Comparison of ENCODE assay signal across 1 cellular context in the genomic region with DNA sequence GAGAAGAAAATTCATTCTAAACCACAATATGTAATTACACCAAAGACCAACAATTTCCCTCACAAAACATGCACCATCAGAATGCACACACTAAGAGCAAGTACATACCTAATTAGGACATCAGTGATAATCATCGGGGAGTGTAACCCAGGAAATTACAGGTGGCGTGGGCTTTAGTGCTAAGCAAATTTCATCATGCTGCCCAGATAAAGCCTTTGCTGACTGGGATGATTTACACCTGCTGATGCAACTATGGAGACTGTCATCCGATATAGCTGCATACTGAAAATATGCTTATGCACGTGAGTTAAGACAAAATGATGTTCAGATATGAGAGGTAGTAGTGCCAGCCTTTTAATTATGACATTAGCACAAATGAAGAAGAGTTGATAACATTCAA.
A peak's percentile ranks its signal among the peaks of the same experiment; 100 is the strongest.
TF ChIP-seq lines count a peak whose summit lies in the region.

No MANE protein-coding gene starts in this region.

TF ChIP-seq in K562, 482 proteins besides CTCF, POLR2A, EP300 and RAD21 (continued from another document and continues in another):
- TF ChIP-seq MAFG (tag; conservative IDR thresholded peaks at IDR 0.05) (0 out of 2 replicates have a peak, but pooled peaks have one; percentile 41), SMARCC2 (IDR thresholded peaks at IDR 0.05; ENCODE audit: low read depth) (no peak), ZNF175 (CRISPR knock-in tag; IDR thresholded peaks at IDR 0.05; ENCODE audit: low read depth) (peak; percentile 71), NFE2 (IDR thresholded peaks at IDR 0.05; ENCODE audit: low read depth) (0 out of 2 replicates have a peak, but pooled peaks have one; percentile 29), ATF3 (IDR thresholded peaks at IDR 0.05) (peak; percentile 97), ATF3 (CRISPR knock-in tag; conservative IDR thresholded peaks at IDR 0.05) (no peak), MXI1 (IDR thresholded peaks at IDR 0.05; ENCODE audit: low read depth, low read length) (no peak), NR1H2 (CRISPR knock-in tag; IDR thresholded peaks at IDR 0.05) (no peak), ZNF324 (CRISPR knock-in tag; IDR thresholded peaks at IDR 0.05) (no peak), ZNF121 (CRISPR knock-in tag; conservative IDR thresholded peaks at IDR 0.05) (no peak), ZNF592 (IDR thresholded peaks at IDR 0.05) (no peak), ZNF224 (CRISPR knock-in tag; IDR thresholded peaks at IDR 0.05) (no peak), NCOA1 (IDR thresholded peaks at IDR 0.05; ENCODE audit: low read depth) (no peak), ZSCAN29 (IDR thresholded peaks at IDR 0.05) (no peak), PTRF (tag; IDR thresholded peaks at IDR 0.05) (no peak), RCOR1 (IDR thresholded peaks at IDR 0.05; ENCODE audit: borderline replicate concordance in 1 of 2, low read depth in 2 of 2, low read length in 2 of 2) (peak in 1 of 2 experiments; percentile 79; a peak in 2 of 4 replicates), SIRT6 (IDR thresholded peaks at IDR 0.05; ENCODE audit: low read depth, low read length) (no peak), MEIS2 (IDR thresholded peaks at IDR 0.05; ENCODE audit: partially characterized antibody) (peak; percentile 97), CCAR2 (IDR thresholded peaks at IDR 0.05; ENCODE audit: low read depth, low read length) (no peak), ZNF696 (CRISPR knock-in tag; conservative IDR thresholded peaks at IDR 0.05) (no peak), NFXL1 (CRISPR knock-in tag; IDR thresholded peaks at IDR 0.05) (no peak), CHD2 (IDR thresholded peaks at IDR 0.05; ENCODE audit: low read depth, low read length) (no peak), NKRF (IDR thresholded peaks at IDR 0.05; ENCODE audit: borderline replicate concordance) (no peak), TRIM28 (IDR thresholded peaks at IDR 0.05) (no peak), RBFOX2 (IDR thresholded peaks at IDR 0.05; ENCODE audit: low read depth, low read length) (no peak), TEAD4 (IDR thresholded peaks at IDR 0.05; ENCODE audit: low read length) (peak; percentile 43; the same call in 1 of the 2 replicates), TEAD4 (CRISPR knock-in tag; IDR thresholded peaks at IDR 0.05; ENCODE audit: borderline replicate concordance) (no peak), EGR1 (conservative IDR thresholded peaks at IDR 0.05) (no peak)
- TF ChIP-seq, protein P1, sequence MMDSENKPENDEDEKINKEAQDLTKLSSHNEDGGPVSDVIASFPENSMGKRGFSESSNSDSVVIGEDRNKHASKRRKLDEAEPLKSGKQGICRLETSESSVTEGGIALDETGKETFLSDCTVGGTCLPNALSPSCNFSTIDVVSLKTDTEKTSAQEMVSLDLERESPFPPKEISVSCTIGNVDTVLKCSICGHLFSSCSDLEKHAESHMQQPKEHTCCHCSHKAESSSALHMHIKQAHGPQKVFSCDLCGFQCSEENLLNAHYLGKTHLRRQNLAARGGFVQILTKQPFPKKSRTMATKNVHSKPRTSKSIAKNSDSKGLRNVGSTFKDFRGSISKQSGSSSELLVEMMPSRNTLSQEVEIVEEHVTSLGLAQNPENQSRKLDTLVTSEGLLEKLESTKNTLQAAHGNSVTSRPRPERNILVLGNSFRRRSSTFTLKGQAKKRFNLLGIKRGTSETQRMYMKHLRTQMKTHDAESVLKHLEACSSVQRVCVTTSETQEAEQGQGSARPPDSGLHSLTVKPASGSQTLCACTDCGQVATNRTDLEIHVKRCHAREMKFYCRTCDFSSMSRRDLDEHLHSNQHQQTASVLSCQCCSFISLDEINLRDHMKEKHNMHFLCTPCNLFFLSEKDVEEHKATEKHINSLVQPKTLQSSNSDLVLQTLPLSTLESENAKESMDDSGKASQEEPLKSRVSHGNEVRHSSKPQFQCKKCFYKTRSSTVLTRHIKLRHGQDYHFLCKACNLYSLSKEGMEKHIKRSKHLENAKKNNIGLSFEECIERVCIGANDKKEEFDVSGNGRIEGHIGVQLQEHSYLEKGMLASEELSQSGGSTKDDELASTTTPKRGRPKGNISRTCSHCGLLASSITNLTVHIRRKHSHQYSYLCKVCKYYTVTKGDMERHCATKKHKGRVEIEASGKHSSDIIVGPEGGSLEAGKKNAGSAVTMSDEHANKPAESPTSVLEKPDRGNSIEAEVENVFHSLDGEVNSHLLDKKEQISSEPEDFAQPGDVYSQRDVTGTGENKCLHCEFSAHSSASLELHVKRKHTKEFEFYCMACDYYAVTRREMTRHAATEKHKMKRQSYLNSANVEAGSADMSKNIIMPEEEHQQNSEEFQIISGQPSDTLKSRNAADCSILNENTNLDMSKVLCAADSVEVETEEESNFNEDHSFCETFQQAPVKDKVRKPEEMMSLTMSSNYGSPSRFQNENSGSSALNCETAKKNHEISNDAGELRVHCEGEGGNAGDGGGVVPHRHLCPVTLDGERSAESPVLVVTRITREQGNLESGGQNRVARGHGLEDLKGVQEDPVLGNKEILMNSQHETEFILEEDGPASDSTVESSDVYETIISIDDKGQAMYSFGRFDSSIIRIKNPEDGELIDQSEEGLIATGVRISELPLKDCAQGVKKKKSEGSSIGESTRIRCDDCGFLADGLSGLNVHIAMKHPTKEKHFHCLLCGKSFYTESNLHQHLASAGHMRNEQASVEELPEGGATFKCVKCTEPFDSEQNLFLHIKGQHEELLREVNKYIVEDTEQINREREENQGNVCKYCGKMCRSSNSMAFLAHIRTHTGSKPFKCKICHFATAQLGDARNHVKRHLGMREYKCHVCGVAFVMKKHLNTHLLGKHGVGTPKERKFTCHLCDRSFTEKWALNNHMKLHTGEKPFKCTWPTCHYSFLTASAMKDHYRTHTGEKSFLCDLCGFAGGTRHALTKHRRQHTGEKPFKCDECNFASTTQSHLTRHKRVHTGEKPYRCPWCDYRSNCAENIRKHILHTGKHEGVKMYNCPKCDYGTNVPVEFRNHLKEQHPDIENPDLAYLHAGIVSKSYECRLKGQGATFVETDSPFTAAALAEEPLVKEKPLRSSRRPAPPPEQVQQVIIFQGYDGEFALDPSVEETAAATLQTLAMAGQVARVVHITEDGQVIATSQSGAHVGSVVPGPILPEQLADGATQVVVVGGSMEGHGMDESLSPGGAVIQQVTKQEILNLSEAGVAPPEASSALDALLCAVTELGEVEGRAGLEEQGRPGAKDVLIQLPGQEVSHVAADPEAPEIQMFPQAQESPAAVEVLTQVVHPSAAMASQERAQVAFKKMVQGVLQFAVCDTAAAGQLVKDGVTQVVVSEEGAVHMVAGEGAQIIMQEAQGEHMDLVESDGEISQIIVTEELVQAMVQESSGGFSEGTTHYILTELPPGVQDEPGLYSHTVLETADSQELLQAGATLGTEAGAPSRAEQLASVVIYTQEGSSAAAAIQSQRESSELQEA (IDR thresholded peaks at IDR 0.05; ENCODE audit: low read depth): no peak
- TF ChIP-seq, protein P2, sequence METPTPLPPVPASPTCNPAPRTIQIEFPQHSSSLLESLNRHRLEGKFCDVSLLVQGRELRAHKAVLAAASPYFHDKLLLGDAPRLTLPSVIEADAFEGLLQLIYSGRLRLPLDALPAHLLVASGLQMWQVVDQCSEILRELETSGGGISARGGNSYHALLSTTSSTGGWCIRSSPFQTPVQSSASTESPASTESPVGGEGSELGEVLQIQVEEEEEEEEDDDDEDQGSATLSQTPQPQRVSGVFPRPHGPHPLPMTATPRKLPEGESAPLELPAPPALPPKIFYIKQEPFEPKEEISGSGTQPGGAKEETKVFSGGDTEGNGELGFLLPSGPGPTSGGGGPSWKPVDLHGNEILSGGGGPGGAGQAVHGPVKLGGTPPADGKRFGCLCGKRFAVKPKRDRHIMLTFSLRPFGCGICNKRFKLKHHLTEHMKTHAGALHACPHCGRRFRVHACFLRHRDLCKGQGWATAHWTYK (CRISPR knock-in tag; IDR thresholded peaks at IDR 0.05): no peak
- TF ChIP-seq, protein P3, sequence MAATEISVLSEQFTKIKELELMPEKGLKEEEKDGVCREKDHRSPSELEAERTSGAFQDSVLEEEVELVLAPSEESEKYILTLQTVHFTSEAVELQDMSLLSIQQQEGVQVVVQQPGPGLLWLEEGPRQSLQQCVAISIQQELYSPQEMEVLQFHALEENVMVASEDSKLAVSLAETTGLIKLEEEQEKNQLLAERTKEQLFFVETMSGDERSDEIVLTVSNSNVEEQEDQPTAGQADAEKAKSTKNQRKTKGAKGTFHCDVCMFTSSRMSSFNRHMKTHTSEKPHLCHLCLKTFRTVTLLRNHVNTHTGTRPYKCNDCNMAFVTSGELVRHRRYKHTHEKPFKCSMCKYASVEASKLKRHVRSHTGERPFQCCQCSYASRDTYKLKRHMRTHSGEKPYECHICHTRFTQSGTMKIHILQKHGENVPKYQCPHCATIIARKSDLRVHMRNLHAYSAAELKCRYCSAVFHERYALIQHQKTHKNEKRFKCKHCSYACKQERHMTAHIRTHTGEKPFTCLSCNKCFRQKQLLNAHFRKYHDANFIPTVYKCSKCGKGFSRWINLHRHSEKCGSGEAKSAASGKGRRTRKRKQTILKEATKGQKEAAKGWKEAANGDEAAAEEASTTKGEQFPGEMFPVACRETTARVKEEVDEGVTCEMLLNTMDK (IDR thresholded peaks at IDR 0.05; ENCODE audit: borderline replicate concordance, insufficient read depth, low read depth, low read length, poor library complexity, severe bottlenecking): no peak
- TF ChIP-seq, protein P4, sequence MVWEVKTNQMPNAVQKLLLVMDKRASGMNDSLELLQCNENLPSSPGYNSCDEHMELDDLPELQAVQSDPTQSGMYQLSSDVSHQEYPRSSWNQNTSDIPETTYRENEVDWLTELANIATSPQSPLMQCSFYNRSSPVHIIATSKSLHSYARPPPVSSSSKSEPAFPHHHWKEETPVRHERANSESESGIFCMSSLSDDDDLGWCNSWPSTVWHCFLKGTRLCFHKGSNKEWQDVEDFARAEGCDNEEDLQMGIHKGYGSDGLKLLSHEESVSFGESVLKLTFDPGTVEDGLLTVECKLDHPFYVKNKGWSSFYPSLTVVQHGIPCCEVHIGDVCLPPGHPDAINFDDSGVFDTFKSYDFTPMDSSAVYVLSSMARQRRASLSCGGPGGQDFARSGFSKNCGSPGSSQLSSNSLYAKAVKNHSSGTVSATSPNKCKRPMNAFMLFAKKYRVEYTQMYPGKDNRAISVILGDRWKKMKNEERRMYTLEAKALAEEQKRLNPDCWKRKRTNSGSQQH (CRISPR knock-in tag; IDR thresholded peaks at IDR 0.05): no peak
